ENCODE assay signal across 27 cellular contexts in the genomic region with DNA sequence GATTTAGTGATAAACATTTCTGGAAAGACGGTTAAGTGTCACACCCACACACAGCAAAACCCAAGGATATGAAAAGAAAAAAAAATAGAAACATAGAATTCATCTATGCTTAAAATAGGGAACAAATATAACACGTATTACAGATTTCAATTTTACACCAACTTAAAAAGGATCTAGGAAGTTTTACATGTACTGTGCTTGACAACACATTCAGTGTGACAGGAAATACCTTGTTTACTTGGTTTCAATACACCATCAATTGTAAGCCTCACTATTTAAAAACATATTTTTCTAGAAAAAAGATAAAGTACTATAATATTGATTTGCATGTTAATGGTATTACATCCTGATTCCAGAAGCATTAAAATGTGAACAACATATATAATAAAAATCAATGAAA.
"Had no signal": no experiment of that assay in that cellular context is flagged by ENCODE, and none has a peak within 500 bp of the region (broad histone marks: within the 10 kb centered on the region; RNA-seq: fewer than 3 reads in every experiment).

No MANE protein-coding gene starts in this region.

- ATAC-seq: effector memory CD8-positive, alpha-beta T cell; left colon; right cardiac atrium; upper lobe of right lung had no signal

- H3K4me3 ChIP-seq: ascending aorta, cardiac muscle cell, colonic mucosa, spleen, suprapubic skin, tibial artery, upper lobe of right lung had no signal

- H3K27ac ChIP-seq: ascending aorta, cardiac muscle cell, colonic mucosa, spleen, suprapubic skin, tibial artery, upper lobe of right lung had no signal

- H3K9me3 ChIP-seq: colonic mucosa had no signal

- DNase-seq: activated CD4-positive, alpha-beta memory T cell treated with anti-CD3 and anti-CD28 coated beads, Interleukin-2, amount 10 ng/mL, durations not matched to agents 7 days and 5 days; activated CD4-positive, alpha-beta T cell treated with anti-CD3 and anti-CD28 coated beads for 1 hour; activated CD4-positive, alpha-beta T cell treated with anti-CD3 and anti-CD28 coated beads, Interleukin-2, amount 10 ng/mL, durations not matched to agents 7 days and 5 days; activated CD8-positive, alpha-beta memory T cell treated with anti-CD3 and anti-CD28 coated beads, Interleukin-2, amount 50 U/mL, for 48 hours; activated gamma-delta T cell; activated naive CD4-positive, alpha-beta T cell treated with anti-CD3 and anti-CD28 coated beads, Interleukin-2, amount 10 ng/mL, durations not matched to agents 7 days and 5 days; activated naive CD8-positive, alpha-beta T cell treated with anti-CD3 and anti-CD28 coated beads, Interleukin-2, amount 10 ng/mL, durations not matched to agents 7 days and 5 days; activated T-cell treated with anti-CD3 and anti-CD28 coated beads, Interleukin-2, amount 50 U/mL, for 24 hours; cerebellar nuclear complex; colonic mucosa; effector memory CD8-positive, alpha-beta T cell; foreskin fibroblast; head of caudate nucleus; hippocampal formation; kidney; left colon; mammary epithelial cell; posterior cingulate gyrus; right cardiac atrium; spleen; stimulated activated naive CD4-positive, alpha-beta T cell; tibial artery; upper lobe of right lung had no signal

- FAIRE-seq: endothelial cell of umbilical vein, kidney had no signal

- H3K4me1 ChIP-seq: ascending aorta, colonic mucosa, suprapubic skin, tibial artery, upper lobe of right lung had no signal

- H3K36me3 ChIP-seq: ascending aorta, cardiac muscle cell, colonic mucosa, suprapubic skin, tibial artery, upper lobe of right lung had no signal

- H3K27me3 ChIP-seq: ascending aorta, cardiac muscle cell, colonic mucosa, spleen, suprapubic skin, tibial artery, upper lobe of right lung had no signal
